ENCODE assay signal across 18 cellular contexts in the genomic region with DNA sequence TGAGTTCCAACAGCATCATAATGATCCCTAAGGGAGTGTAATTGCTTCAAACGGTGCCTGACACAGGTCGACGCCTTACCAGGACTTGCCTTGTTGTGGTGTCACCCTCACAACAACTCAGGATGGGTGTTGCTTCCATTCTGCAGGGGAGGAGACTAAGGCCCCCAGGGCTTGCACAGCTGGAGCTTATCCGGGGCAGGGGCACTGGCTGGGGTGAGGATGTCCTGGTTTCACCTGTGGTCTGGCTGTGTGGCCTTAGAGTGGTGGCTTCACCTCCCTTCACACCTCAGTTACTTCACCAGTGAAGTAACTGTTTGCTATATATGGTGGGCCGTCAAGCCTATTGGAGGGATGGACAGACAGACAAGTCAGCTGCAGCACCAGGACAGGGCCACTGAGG. TPM values are rescaled to one million over a fixed set of nuclear protein-coding genes. Genes with fewer than 3 reads are reported as not detected.
DNase-seq lines count a peak whose midpoint lies in the region; ATAC-seq and TF ChIP-seq lines count a peak whose summit lies in the region.
"Had no signal": no experiment of that assay in that cellular context is flagged by ENCODE, and none has a peak within 500 bp of the region (broad histone marks: within the 10 kb centered on the region; RNA-seq: fewer than 3 reads in every experiment).

No MANE protein-coding gene starts in this region.

- H4K8ac ChIP-seq in mesenchymal stem cell (ENCODE audit: low read length), result no peak overlapping the region

- H3K36me3 Mint-ChIP-seq in MCF 10A (ENCODE audit: insufficient read depth, unreplicated experiment), result peaks cover 4% of the 10 kb centered on the region
- H3K36me3 Mint-ChIP-seq in type B pancreatic cell, result no peaks in the 10 kb centered on the region

- H2AK5ac ChIP-seq in mesenchymal stem cell (ENCODE audit: low read length, severe bottlenecking), result no peak overlapping the region

- no peak overlapping the region for H3K9ac ChIP-seq in mesenchymal stem cell (ENCODE audit: low read length)

- peak overlapping the region; percentile 83 to 97 for H3K27ac ChIP-seq in breast epithelium
- peak overlapping the region; percentile 97 to 100 (median 98) for H3K27ac ChIP-seq in body of pancreas
- H3K27ac ChIP-seq in mesenchymal stem cell (ENCODE audit: low read length, poor library complexity, severe bottlenecking), result no peak overlapping the region
- H3K27ac ChIP-seq: brain microvascular endothelial cell, neutrophil, sigmoid colon, tibial artery had no signal

- H2AFZ ChIP-seq in mesenchymal stem cell (ENCODE audit: low read depth, low read length), result no peak overlapping the region

- no peak overlapping the region for H3K4me3 ChIP-seq in breast epithelium
- no peak overlapping the region for H3K4me3 ChIP-seq in body of pancreas
- H3K4me3 ChIP-seq in mucosa of descending colon, result no peak overlapping the region
- H3K4me3 ChIP-seq in mesenchymal stem cell (ENCODE audit: insufficient read depth in 1 of 2, low read depth in 1 of 2, low read length in 2 of 2), result no peak overlapping the region
- H3K4me3 ChIP-seq: sigmoid colon, tibial artery had no signal

- CTCF ChIA-PET in MCF 10A (lab: Yijun Ruan, JAX), result interaction anchor here (1.0 to 1.1 kb wide), 2 partner anchors 32 to 84 kb away, joined by 4 read pairs; partner anchors contain the start of genes SMIM5 and TSEN54

- no peak overlapping the region for H3K4ac ChIP-seq in mesenchymal stem cell (ENCODE audit: low read depth in 1 of 2, low read length in 2 of 2)

- no peak for DNase-seq in breast epithelium (ENCODE audit: low spot score in 2 of 2)
- no peak for DNase-seq in MCF 10A (ENCODE audit: unreplicated experiment)
- DNase-seq in body of pancreas, result no peak
- peak in 2 of 3 donors; percentile 45 to 61 for DNase-seq in mucosa of descending colon
- DNase-seq in type B pancreatic cell (ENCODE audit: extremely low spot score, unreplicated experiment), result no peak
- DNase-seq in mesenchymal stem cell, result no peak
- no peak for DNase-seq in NCI-H187 (lab: John Stamatoyannopoulos, UW)
- DNase-seq: activated T-cell treated with anti-CD3 and anti-CD28 coated beads for 4 hours; brain microvascular endothelial cell; CD4-positive, CD25-positive, alpha-beta regulatory T cell; sigmoid colon; stimulated activated CD4-positive, alpha-beta T cell treated with anti-CD3 and anti-CD28 coated beads, Interleukin-4, amount 100 ng/mL, for 1 hour; T-helper 2 cell; tibial artery had no signal

- no peaks in the 10 kb centered on the region for H3K9me3 ChIP-seq in breast epithelium
- no peaks in the 10 kb centered on the region for H3K9me3 ChIP-seq in body of pancreas
- no peaks in the 10 kb centered on the region for H3K9me3 ChIP-seq in mucosa of descending colon
- H3K9me3 ChIP-seq in mesenchymal stem cell (ENCODE audit: control insufficient read depth, low read length), result no peaks in the 10 kb centered on the region
- H3K9me3 ChIP-seq: neutrophil, sigmoid colon, tibial artery had no signal

- no peak overlapping the region for H3K18ac ChIP-seq in mesenchymal stem cell (ENCODE audit: low read depth in 1 of 2, low read length in 2 of 2)

- H3K4me1 ChIP-seq in breast epithelium, result peaks cover 0 to 5% of the 10 kb centered on the region in 2 donors
- peaks cover 82% of the 10 kb centered on the region for H3K4me1 ChIP-seq in body of pancreas
- peaks cover 47% of the 10 kb centered on the region for H3K4me1 ChIP-seq in mucosa of descending colon (ENCODE audit: low read depth)
- peaks cover 22% of the 10 kb centered on the region for H3K4me1 ChIP-seq in mesenchymal stem cell (ENCODE audit: control insufficient read depth, insufficient read depth, low read depth, low read length)

- TF ChIP-seq POLR2A in breast epithelium (IDR thresholded peaks at IDR 0.05) (no peak), body of pancreas (IDR thresholded peaks at IDR 0.05) (no peak)

- no peak overlapping the region for H2BK15ac ChIP-seq in mesenchymal stem cell (ENCODE audit: low read depth, poor library complexity, severe bottlenecking)

- no peak overlapping the region for H3K23ac ChIP-seq in mesenchymal stem cell (ENCODE audit: low read length in 2 of 2)

- no TSS peak for BruUV-seq in MCF 10A (replicated peaks; lab: Mats Ljungman, UMichigan)

- H3K27me3 Mint-ChIP-seq in MCF 10A (ENCODE audit: insufficient read depth, unreplicated experiment) (no peaks in the 10 kb centered on the region), type B pancreatic cell (no peaks in the 10 kb centered on the region)
- H3K27me3 Mint-ChIP-seq: activated naive CD4-positive, alpha-beta T cell treated with anti-CD3 and anti-CD28 coated beads, Interleukin-2, amount 50 U/mL, for 24 hours; CD4-positive, CD25-positive, alpha-beta regulatory T cell had no signal

- H3K79me1 ChIP-seq in mesenchymal stem cell (replicated peaks; ENCODE audit: low read length, poor library complexity, severe bottlenecking), result no peaks in the 10 kb centered on the region

- no peaks in the 10 kb centered on the region for H3K27me3 ChIP-seq in breast epithelium
- no peaks in the 10 kb centered on the region for H3K27me3 ChIP-seq in body of pancreas
- peaks cover 4 to 59% of the 10 kb centered on the region in 2 experiments for H3K27me3 ChIP-seq in mesenchymal stem cell (ENCODE audit: control insufficient read depth in 1 of 2, insufficient read depth in 1 of 2, low read length in 2 of 2)
- H3K27me3 ChIP-seq: neutrophil, sigmoid colon, tibial artery had no signal

- ATAC-seq in body of pancreas (no peak), mucosa of descending colon (peak; percentile 1), GM18867 (IDR thresholded peaks at IDR 0.05; ENCODE audit: unreplicated experiment) (no peak)

- intact Hi-C loops in breast epithelium (cut with DNase I; ENCODE audit: low total_unique reads), result loop anchor here (1.0 kb wide), 1 partner anchor 40 kb away; no protein-coding TSS in a partner anchor
- intact Hi-C loops in MCF 10A (cut with micrococcal nuclease), result no loop called here
- intact Hi-C loops in body of pancreas (cut with DNase I), result no loop called here
- intact Hi-C loops in mucosa of descending colon (cut with DNase I, micrococcal nuclease), result no loop called here

- H3K9me3 Mint-ChIP-seq in MCF 10A (ENCODE audit: unreplicated experiment) (no peaks in the 10 kb centered on the region), type B pancreatic cell (no peaks in the 10 kb centered on the region)
- H3K9me3 Mint-ChIP-seq: activated naive CD4-positive, alpha-beta T cell treated with anti-CD3 and anti-CD28 coated beads, Interleukin-2, amount 50 U/mL, for 24 hours; CD4-positive, CD25-positive, alpha-beta regulatory T cell had no signal

- H3K4me2 ChIP-seq in mesenchymal stem cell (ENCODE audit: low read length, poor library complexity, severe bottlenecking), result no peak overlapping the region

- 65 to 75% methylated on average over 4 to 5 of the region's 5 CpGs for WGBS in body of pancreas, 2 donors
- 94% methylated on average over 5 of the region's 5 CpGs for WGBS in mesenchymal stem cell

- no peak overlapping the region for H4K91ac ChIP-seq in mesenchymal stem cell (ENCODE audit: low read length)

- POLR2A ChIA-PET in MCF 10A (lab: Yijun Ruan, JAX), result interaction anchor here (0.7 to 1.8 kb wide), 7 partner anchors 13 to 118 kb away, joined by 3 to 5 read pairs (median 4); partner anchors contain the start of genes RECQL5, SAP30BP, SMIM5 and TSEN54

- no peaks in the 10 kb centered on the region for H3K36me3 ChIP-seq in breast epithelium
- no peaks in the 10 kb centered on the region for H3K36me3 ChIP-seq in body of pancreas (replicated peaks in 1 of 2; ENCODE audit: insufficient read depth in 1 of 2, low read depth in 2 of 2)
- no peaks in the 10 kb centered on the region for H3K36me3 ChIP-seq in mucosa of descending colon (ENCODE audit: low read depth)
- H3K36me3 ChIP-seq in mesenchymal stem cell (ENCODE audit: control insufficient read depth in 1 of 2, insufficient read depth in 2 of 2, low read depth in 1 of 2, low read length in 2 of 2), result no peaks in the 10 kb centered on the region
- H3K36me3 ChIP-seq: brain microvascular endothelial cell, neutrophil, sigmoid colon, tibial artery had no signal

- no peak overlapping the region for H2BK120ac ChIP-seq in mesenchymal stem cell (ENCODE audit: low read depth, low read length)

- H3K4me1 Mint-ChIP-seq in MCF 10A (ENCODE audit: insufficient read depth, unreplicated experiment) (no peaks in the 10 kb centered on the region), type B pancreatic cell (ENCODE audit: unreplicated experiment) (peaks cover 18% of the 10 kb centered on the region)
- H3K4me1 Mint-ChIP-seq: activated naive CD4-positive, alpha-beta T cell treated with anti-CD3 and anti-CD28 coated beads, Interleukin-2, amount 50 U/mL, for 24 hours had no signal

- H3K4me3 Mint-ChIP-seq in MCF 10A (ENCODE audit: unreplicated experiment), result no peak overlapping the region
- peak overlapping the region; percentile 45 for H3K4me3 Mint-ChIP-seq in type B pancreatic cell
- H3K4me3 Mint-ChIP-seq: activated naive CD4-positive, alpha-beta T cell treated with anti-CD3 and anti-CD28 coated beads, Interleukin-2, amount 50 U/mL, for 24 hours; CD4-positive, CD25-positive, alpha-beta regulatory T cell had no signal

- H2BK5ac ChIP-seq in mesenchymal stem cell (ENCODE audit: low read depth, low read length, poor library complexity, severe bottlenecking), result no peak overlapping the region

- TF ChIP-seq CTCF in breast epithelium (IDR thresholded peaks at IDR 0.05) (no peak), MCF 10A (IDR thresholded peaks at IDR 0.05; ENCODE audit: unreplicated experiment) (no peak), body of pancreas (IDR thresholded peaks at IDR 0.05) (no peak), mucosa of descending colon (IDR thresholded peaks at IDR 0.05) (no peak), type B pancreatic cell (conservative IDR thresholded peaks at IDR 0.05) (no peak)

- H3K27ac Mint-ChIP-seq in MCF 10A (ENCODE audit: low read depth, unreplicated experiment) (no peak overlapping the region), type B pancreatic cell (peak overlapping the region; percentile 94)
- H3K27ac Mint-ChIP-seq: activated naive CD4-positive, alpha-beta T cell treated with anti-CD3 and anti-CD28 coated beads, Interleukin-2, amount 50 U/mL, for 24 hours had no signal

- no peak overlapping the region for H2BK12ac ChIP-seq in mesenchymal stem cell (ENCODE audit: low read length in 2 of 2)

- no peak overlapping the region for H3K14ac ChIP-seq in mesenchymal stem cell (ENCODE audit: low read length in 2 of 2)

RNA-seq across cellular contexts. Expression of gene LLGL2, which starts 23.3 kb away (rescaled TPM):
- total RNA-seq in breast epithelium, result 10 to 100 TPM in 2 of 3 donors, 1 to 10 TPM in 1; 4.6 to 60.2 (median 52.4) TPM
- 19.8 and 21.2 TPM in 2 replicates for total RNA-seq in MCF 10A (2022)
- total RNA-seq in body of pancreas, result 100 to 1,000 TPM; 113 to 251 TPM
- 100 to 1,000 TPM; 269 to 590 (median 405) TPM for total RNA-seq in mucosa of descending colon
- total RNA-seq in type B pancreatic cell (ENCODE audit: low replicate concordance), result 90.6 and 226 TPM in 2 replicates
- polyA plus RNA-seq in mesenchymal stem cell (2013, experiment 1 of 2), result 3.6 TPM
- 3.5 TPM for polyA plus RNA-seq in mesenchymal stem cell (2013, experiment 2 of 2)
- total RNA-seq: HT1080 had no signal

RNA-seq across cellular contexts. Expression of gene TSEN54, which starts 32.5 kb away (rescaled TPM):
- total RNA-seq in breast epithelium (10 to 100 TPM; 18.4 to 34.7 (median 31.2) TPM), MCF 10A (2022) (13.3 and 15.6 TPM in 2 replicates), body of pancreas (100 to 1,000 TPM in 1 of 2 donors, 10 to 100 TPM in 1; 63.8 to 123 TPM), mucosa of descending colon (10 to 100 TPM; 26.3 to 38.0 (median 28.7) TPM), type B pancreatic cell (ENCODE audit: low replicate concordance) (28.4 and 41.0 TPM in 2 replicates)
- 8.4 TPM for polyA plus RNA-seq in mesenchymal stem cell (2013, experiment 1 of 2)
- 9.2 TPM for polyA plus RNA-seq in mesenchymal stem cell (2013, experiment 2 of 2)

RNA-seq across cellular contexts. Expression of gene CASKIN2, which starts 33.5 kb away (rescaled TPM):
- 10 to 100 TPM in 2 of 3 donors, 1 to 10 TPM in 1; 10.0 to 23.3 (median 14.6) TPM for total RNA-seq in breast epithelium
- total RNA-seq in MCF 10A (2022), result 19.2 and 19.8 TPM in 2 replicates
- 10 to 100 TPM in 1 of 2 donors, 1 to 10 TPM in 1; 9.1 to 16.2 TPM for total RNA-seq in body of pancreas
- total RNA-seq in mucosa of descending colon, result 10 to 100 TPM; 27.8 to 44.5 (median 33.8) TPM
- total RNA-seq in type B pancreatic cell (ENCODE audit: low replicate concordance), result 29.5 and 31.2 TPM in 2 replicates
- 6.3 TPM for polyA plus RNA-seq in mesenchymal stem cell (2013, experiment 1 of 2)
- 6.1 TPM for polyA plus RNA-seq in mesenchymal stem cell (2013, experiment 2 of 2)

RNA-seq across cellular contexts. Expression of gene MYO15B, which starts 38.8 kb away (rescaled TPM):
- total RNA-seq in breast epithelium (100 to 1,000 TPM in 1 of 3 donors, 10 to 100 TPM in 2; 65.3 to 121 (median 86.6) TPM), MCF 10A (2022) (10.9 and 16.9 TPM in 2 replicates), body of pancreas (100 to 1,000 TPM in 1 of 2 donors, 10 to 100 TPM in 1; 61.2 to 183 TPM), mucosa of descending colon (1,000 to 10,000 TPM in 1 of 3 donors, 100 to 1,000 TPM in 2; 591 to 1,071 (median 660) TPM), type B pancreatic cell (ENCODE audit: low replicate concordance) (48.2 and 49.0 TPM in 2 replicates)
- 2.6 TPM for polyA plus RNA-seq in mesenchymal stem cell (2013, experiment 1 of 2)
- polyA plus RNA-seq in mesenchymal stem cell (2013, experiment 2 of 2), result 2.7 TPM

Comparison
In these comparisons a context has a peak if more than half of its experiments do, and no peak if none do; other contexts are left out.
1. DNase-seq: peak in mucosa of descending colon (2 of 3); none in breast epithelium (0 of 2), MCF 10A (single experiment), body of pancreas (0 of 4), type B pancreatic cell (single experiment), mesenchymal stem cell (single experiment) and NCI-H187 (0 of 2).